Comparison of ENCODE assay signal across 8 cellular contexts in the genomic region with DNA sequence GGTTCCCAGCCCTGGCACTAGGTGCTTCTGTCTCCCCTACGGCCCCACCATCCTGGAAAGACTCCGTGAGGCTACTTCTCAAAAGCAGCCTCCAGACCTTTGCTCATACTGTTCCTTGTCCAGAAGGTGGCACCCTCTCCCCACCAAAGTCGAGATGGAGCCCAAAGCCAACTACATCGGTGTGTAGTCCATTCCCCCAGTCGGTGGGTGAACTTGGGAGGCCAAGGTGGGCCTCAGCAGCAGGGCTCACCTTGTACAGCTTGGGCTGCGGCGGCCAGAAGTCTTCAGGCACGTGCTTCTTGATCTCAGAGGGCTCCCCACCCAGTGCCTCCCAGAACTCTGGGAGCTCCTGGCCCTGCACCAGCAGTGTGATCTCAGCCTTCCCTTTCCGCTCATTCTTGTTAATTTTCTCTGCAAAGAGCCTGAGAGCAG. TPM values are rescaled to one million over a fixed set of nuclear protein-coding genes. Genes with fewer than 3 reads are reported as not detected.
A peak's percentile ranks its signal among the peaks of the same experiment; 100 is the strongest.
DNase-seq lines count a peak whose midpoint lies in the region; ATAC-seq and TF ChIP-seq lines count a peak whose summit lies in the region.

No MANE protein-coding gene starts in this region.

- no peak for TF ChIP-seq EP300 in gastroesophageal sphincter (IDR thresholded peaks at IDR 0.05)

- H3K27ac ChIP-seq in SJSA1 (no peak overlapping the region), gastroesophageal sphincter (peak overlapping the region in 3 of 4 donors; percentile 53 to 60 (median 53))

- no peak for TF ChIP-seq POLR2A in gastroesophageal sphincter (IDR thresholded peaks at IDR 0.05)

- intact Hi-C loops in activated naive CD4-positive, alpha-beta T cell treated with anti-CD3 and anti-CD28 coated beads for 36 hours (cut with micrococcal nuclease): loop anchor here (1.0 to 2.0 kb wide), 2 partner anchors 10 to 66 kb away; partner anchors contain the start of genes FLII, SMCR8 and TOP3A

- WGBS in gastroesophageal sphincter (ENCODE audit: low coverage in 1 of 2), 2 donors: 5% methylated on average over 8 of the region's 9 CpGs; no CpG with 5 or more reads in 1 of the 2 donors

- no peak overlapping the region for H3K4me3 ChIP-seq in SJSA1
- no peak overlapping the region for H3K4me3 ChIP-seq in gastroesophageal sphincter

- H3K27me3 Mint-ChIP-seq in activated naive CD4-positive, alpha-beta T cell treated with anti-CD3 and anti-CD28 coated beads for 36 hours (ENCODE audit: low read depth): no peaks in the 10 kb centered on the region

- H3K36me3 ChIP-seq in SJSA1: peaks cover 89% of the 10 kb centered on the region
- peaks cover 0 to 100% of the 10 kb centered on the region in 2 donors for H3K36me3 ChIP-seq in gastroesophageal sphincter

- no peaks in the 10 kb centered on the region for H3K9me3 ChIP-seq in SJSA1 (replicated peaks)
- H3K9me3 ChIP-seq in gastroesophageal sphincter: no peaks in the 10 kb centered on the region

- TF ChIP-seq CTCF in LNCAP (IDR thresholded peaks at IDR 0.05) (peak; percentile 69), gastroesophageal sphincter (IDR thresholded peaks at IDR 0.05) (peak in 3 of 4 experiments; percentile 56 to 66 (median 64))

- H3K4me1 Mint-ChIP-seq in activated naive CD4-positive, alpha-beta T cell treated with anti-CD3 and anti-CD28 coated beads for 36 hours (ENCODE audit: low read depth): no peaks in the 10 kb centered on the region

- no peaks in the 10 kb centered on the region for H3K27me3 ChIP-seq in SJSA1 (replicated peaks)
- no peaks in the 10 kb centered on the region for H3K27me3 ChIP-seq in gastroesophageal sphincter

- CTCF ChIA-PET in activated naive CD4-positive, alpha-beta T cell treated with anti-CD3 and anti-CD28 coated beads for 36 hours (lab: Charles Lee): interaction anchor here (0.5 to 1.7 kb wide), 10 partner anchors 8 to 155 kb away, joined by 3 to 6 read pairs (median 3); partner anchors contain the start of gene FLII

- no peak overlapping the region for H3K4me3 Mint-ChIP-seq in activated naive CD4-positive, alpha-beta T cell treated with anti-CD3 and anti-CD28 coated beads for 36 hours

- no peaks in the 10 kb centered on the region for H3K4me1 ChIP-seq in SJSA1 (replicated peaks)
- peaks cover 0 to 29% (median 16%) of the 10 kb centered on the region in 3 donors for H3K4me1 ChIP-seq in gastroesophageal sphincter

- H3K9me3 Mint-ChIP-seq in activated naive CD4-positive, alpha-beta T cell treated with anti-CD3 and anti-CD28 coated beads for 36 hours: no peaks in the 10 kb centered on the region

- H3K36me3 Mint-ChIP-seq in activated naive CD4-positive, alpha-beta T cell treated with anti-CD3 and anti-CD28 coated beads for 36 hours (ENCODE audit: low read depth): peaks cover 22% of the 10 kb centered on the region

- DNase-seq in DMS53 treated with DMSO at 0.1 percent for 48 hours (lab: John Stamatoyannopoulos, UW; ENCODE audit: unreplicated experiment) (peak; percentile 41), SJSA1 (ENCODE audit: low read depth in 1 of 2, low spot score in 2 of 2) (peak; percentile 45 to 66), pons (ENCODE audit: low spot score) (peak; percentile 90)
- DNase-seq in activated naive CD4-positive, alpha-beta T cell treated with anti-CD3 and anti-CD28 coated beads for 36 hours: peak; percentile 83

- peak; percentile 59 for ATAC-seq in gastroesophageal sphincter
- ATAC-seq in HG03025 (IDR thresholded peaks at IDR 0.05; ENCODE audit: low FRiP score, unreplicated experiment): no peak
- ATAC-seq in HG03378 (IDR thresholded peaks at IDR 0.05; ENCODE audit: unreplicated experiment): no peak

- peak overlapping the region; percentile 28 for H3K27ac Mint-ChIP-seq in activated naive CD4-positive, alpha-beta T cell treated with anti-CD3 and anti-CD28 coated beads for 36 hours

RNA-seq across cellular contexts. Expression of gene FLII, which starts 10.2 kb away (rescaled TPM):
- 115 TPM in 2 replicates for total RNA-seq in SJSA1 (2014; rRNA removed; shearing (Covaris generic))
- total RNA-seq in activated naive CD4-positive, alpha-beta T cell treated with anti-CD3 and anti-CD28 coated beads for 36 hours: 100 to 1,000 TPM; 326 to 328 TPM
- total RNA-seq in gastroesophageal sphincter: 100 to 1,000 TPM; 283 to 543 (median 310) TPM

RNA-seq across cellular contexts. Expression of gene MIEF2, which starts 12.1 kb away (rescaled TPM):
- total RNA-seq in SJSA1 (2014; rRNA removed; shearing (Covaris generic)): 5.3 and 14.8 TPM in 2 replicates
- total RNA-seq in activated naive CD4-positive, alpha-beta T cell treated with anti-CD3 and anti-CD28 coated beads for 36 hours: 1 to 10 TPM; 6.0 to 7.1 TPM
- total RNA-seq in gastroesophageal sphincter: 10 to 100 TPM; 10.8 to 19.0 (median 12.5) TPM

RNA-seq across cellular contexts. Expression of gene LLGL1, which starts 22.9 kb away (rescaled TPM):
- total RNA-seq in SJSA1 (2014; rRNA removed; shearing (Covaris generic)): 15.9 and 19.3 TPM in 2 replicates
- 10 to 100 TPM; 14.8 to 15.0 TPM for total RNA-seq in activated naive CD4-positive, alpha-beta T cell treated with anti-CD3 and anti-CD28 coated beads for 36 hours
- 10 to 100 TPM; 16.7 to 31.7 (median 22.1) TPM for total RNA-seq in gastroesophageal sphincter
